20 cellular contexts compared by ENCODE assay signal in the genomic region with DNA sequence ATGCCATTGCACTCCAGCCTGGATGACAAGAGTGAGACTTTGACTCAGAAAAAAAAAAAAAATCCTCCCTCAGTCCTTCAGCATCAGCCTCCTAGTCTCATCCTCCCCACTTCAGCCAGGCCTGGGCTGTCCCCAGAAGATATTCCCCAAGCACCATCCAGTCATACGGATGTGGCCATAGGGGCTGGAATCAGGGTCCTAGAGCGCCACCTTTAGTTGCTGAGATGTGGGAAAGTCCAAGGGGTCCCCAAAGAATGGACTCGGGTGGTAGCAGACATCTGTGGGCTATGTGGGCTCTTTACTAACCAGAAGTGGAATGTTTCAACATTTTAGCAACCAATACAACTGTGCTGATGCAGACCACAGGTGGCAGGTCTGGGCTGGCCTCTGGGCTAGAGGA. TPM values are rescaled to one million over a fixed set of nuclear protein-coding genes. Genes with fewer than 3 reads are reported as not detected.
DNase-seq lines count a peak whose midpoint lies in the region; ATAC-seq, FAIRE-seq and TF ChIP-seq lines count a peak whose summit lies in the region.
"Had no signal": no experiment of that assay in that cellular context is flagged by ENCODE, and none has a peak within 500 bp of the region (broad histone marks: within the 10 kb centered on the region; RNA-seq: fewer than 3 reads in every experiment).

No MANE protein-coding gene starts in this region.

- H3K23ac ChIP-seq in H1 (ENCODE audit: insufficient read length), result no peak overlapping the region

- H3K27me3 ChIP-seq in BE2C (no peaks in the 10 kb centered on the region), H1 (replicated peaks in 1 of 4; ENCODE audit: control insufficient read depth in 3 of 4, extremely low read depth in 1 of 4, insufficient read depth in 3 of 4, low read length in 3 of 4) (no peaks in the 10 kb centered on the region)
- H3K27me3 ChIP-seq: brain microvascular endothelial cell, left lung, upper lobe of right lung had no signal

- H2BK15ac ChIP-seq in H1 (ENCODE audit: low read length), result no peak overlapping the region

- H2AK5ac ChIP-seq in H1 (ENCODE audit: low read depth, low read length), result no peak overlapping the region

- peak overlapping the region; percentile 32; the same call in 1 of the 2 replicates for H2BK20ac ChIP-seq in H1 (ENCODE audit: low read length)

- no peak overlapping the region for H3K9ac ChIP-seq in H1 (replicated peaks in 1 of 4; ENCODE audit: extremely low read depth in 1 of 4, low read depth in 3 of 4, low read length in 3 of 4)

- no peaks in the 10 kb centered on the region for H3K9me2 ChIP-seq in OCI-LY7 (ENCODE audit: insufficient read depth, low read length)

- no TSS peak for BruUV-seq in OCI-LY7 (replicated peaks; lab: Mats Ljungman, UMichigan)

- no peak overlapping the region for H2BK120ac ChIP-seq in H1 (replicated peaks; ENCODE audit: low read depth, low read length)

- H2BK12ac ChIP-seq in H1 (ENCODE audit: low read depth, low read length), result no peak overlapping the region

- no peaks in the 10 kb centered on the region for H3K23me2 ChIP-seq in H1 (ENCODE audit: low read depth, low read length)

- H2BK5ac ChIP-seq in H1 (ENCODE audit: low read depth, low read length), result no peak overlapping the region

- H3K4me1 ChIP-seq in BE2C (no peaks in the 10 kb centered on the region), OCI-LY7 (ENCODE audit: insufficient read depth, low read length, poor library complexity, severe bottlenecking) (peaks cover 36% of the 10 kb centered on the region), H1 (replicated peaks in 1 of 4; ENCODE audit: control insufficient read depth in 3 of 4, insufficient read depth in 4 of 4, low read length in 3 of 4) (peaks cover 0 to 17% (median 7%) of the 10 kb centered on the region in 4 experiments; a peak in 4 of 7 replicates)

- H4K8ac ChIP-seq in H1 (ENCODE audit: extremely low read depth, insufficient read depth, low read length), result no peak overlapping the region

- no peak overlapping the region for H4K91ac ChIP-seq in H1 (replicated peaks; ENCODE audit: insufficient read length, low read length)

- H3K9me3 ChIP-seq in BE2C, result no peaks in the 10 kb centered on the region
- no peaks in the 10 kb centered on the region for H3K9me3 ChIP-seq in OCI-LY7 (ENCODE audit: low read length)
- H3K9me3 ChIP-seq in H1 (ENCODE audit: insufficient read depth in 2 of 2, low read depth in 1 of 2, low read length in 1 of 2), result no peaks in the 10 kb centered on the region
- H3K9me3 ChIP-seq: left lung, mucosa of descending colon, upper lobe of right lung had no signal

- H3K4ac ChIP-seq in H1 (replicated peaks; ENCODE audit: insufficient read length, low read depth, low read length), result no peak overlapping the region

- no peak for DNase-seq in BE2C
- peak; percentile 5 for DNase-seq in GM20000 (ENCODE audit: low spot score)
- no peak for DNase-seq in OCI-LY7 (ENCODE audit: low spot score)
- no peak for DNase-seq in H1 (ENCODE audit: low read depth in 1 of 2, low spot score in 2 of 2)
- DNase-seq in Right ventricle myocardium inferior (ENCODE audit: missing footprints), result no peak
- DNase-seq: brain microvascular endothelial cell; EL; erythroblast; mucosa of descending colon; NCI-H1436 treated with DMSO at 0.1 percent for 48 hours; stimulated activated naive CD4-positive, alpha-beta T cell treated with Interleukin-2 at 50 U/mL for 16 hours had no signal

- TF ChIP-seq POLR2A in H1 (IDR thresholded peaks at IDR 0.05; ENCODE audit: control extremely low read depth in 1 of 2, low read depth in 2 of 2, low read length in 2 of 2), result no peak

- CTCF ChIA-PET in OCI-LY7 (lab: Charles Lee; ENCODE audit: unreplicated experiment) (no interaction called here), H1 (lab: Charles Lee; ENCODE audit: partially characterized antibody) (interaction anchor here (0.8 to 2.0 kb wide), 10 partner anchors 10 to 127 kb away, joined by 3 to 11 read pairs (median 4); no protein-coding TSS in a partner anchor)

- H4K5ac ChIP-seq in H1 (ENCODE audit: insufficient read length, low read depth, low read length), result no peak overlapping the region

- H3K4me2 ChIP-seq in OCI-LY7 (ENCODE audit: low read length) (no peak overlapping the region), H1 (ENCODE audit: insufficient read depth in 1 of 2, low read depth in 2 of 2, low read length in 2 of 2) (no peak overlapping the region)

- POLR2A ChIA-PET in OCI-LY7 (lab: Charles Lee), result no interaction called here
- POLR2A ChIA-PET in H1 (lab: Charles Lee; ENCODE audit: partially characterized antibody), result interaction anchor here (1.1 kb wide), 1 partner anchor 203 kb away, joined by 3 read pairs; no protein-coding TSS in a partner anchor

- H3K56ac ChIP-seq in H1 (replicated peaks; ENCODE audit: insufficient read length, low read depth, low read length), result no peak overlapping the region

- FAIRE-seq in H1 (lab: Jason Lieb, UNC), result no peak

- TF ChIP-seq EP300 in H1 (IDR thresholded peaks at IDR 0.05; ENCODE audit: borderline replicate concordance in 1 of 2, low read depth in 2 of 2, low read length in 2 of 2), result no peak

- H3K27ac ChIP-seq in OCI-LY7 (ENCODE audit: low read depth, low read length, poor library complexity, severe bottlenecking) (no peak overlapping the region), H1 (ENCODE audit: low read depth, low read length) (no peak overlapping the region)
- H3K27ac ChIP-seq: brain microvascular endothelial cell, upper lobe of right lung had no signal

- H2AFZ ChIP-seq in OCI-LY7 (ENCODE audit: low read length) (no peak overlapping the region), H1 (ENCODE audit: low read length) (no peak overlapping the region)

- H3K79me1 ChIP-seq in H1 (ENCODE audit: low read depth, low read length), result no peaks in the 10 kb centered on the region

- no peak for ATAC-seq in GM18909 (IDR thresholded peaks at IDR 0.05; ENCODE audit: poor library complexity, unreplicated experiment)
- ATAC-seq in GM18517 (IDR thresholded peaks at IDR 0.05; ENCODE audit: unreplicated experiment), result no peak
- no peak for ATAC-seq in Right ventricle myocardium inferior
- ATAC-seq in GM18519 (IDR thresholded peaks at IDR 0.05; ENCODE audit: low FRiP score, unreplicated experiment), result no peak
- ATAC-seq: right cardiac atrium, upper lobe of right lung had no signal

- TF ChIP-seq CTCF in BE2C (IDR thresholded peaks at IDR 0.05; ENCODE audit: low read depth, low read length), result peak; percentile 18; the same call in 1 of the 2 replicates
- no peak for TF ChIP-seq CTCF in GM20000 (IDR thresholded peaks at IDR 0.05; ENCODE audit: extremely low read depth, missing control alignments)
- peak; percentile 65 for TF ChIP-seq CTCF in OCI-LY7 (conservative IDR thresholded peaks at IDR 0.05; ENCODE audit: low read length)
- TF ChIP-seq CTCF in H1 (IDR thresholded peaks at IDR 0.05; ENCODE audit: control extremely low read depth in 1 of 3, insufficient read depth in 1 of 3, low read depth in 1 of 3, low read length in 3 of 3), result peak; percentile 53 to 58 (median 54)

- no peak overlapping the region for H3K4me3 ChIP-seq in BE2C (ENCODE audit: low read depth, low read length)
- no peak overlapping the region for H3K4me3 ChIP-seq in OCI-LY7 (ENCODE audit: low read depth, low read length, poor library complexity, severe bottlenecking)
- no peak overlapping the region for H3K4me3 ChIP-seq in H1 (ENCODE audit: extremely low read depth in 1 of 4, insufficient read depth in 2 of 4, low read depth in 3 of 4, low read length in 4 of 4)
- H3K4me3 ChIP-seq: left lung, mucosa of descending colon, upper lobe of right lung had no signal

- no peak overlapping the region for H3K18ac ChIP-seq in H1 (ENCODE audit: extremely low read depth, low read length)

- intact Hi-C loops in OCI-LY7 (cut with micrococcal nuclease; ENCODE audit: unreplicated experiment) (no loop called here), Right ventricle myocardium inferior (cut with DNase I) (no loop called here)

- H3K14ac ChIP-seq in H1 (ENCODE audit: insufficient read length), result no peak overlapping the region

- 61% methylated on average over 3 of the region's 3 CpGs; no CpG with 5 or more reads in 1 of the 2 experiments for WGBS in H1 (ENCODE audit: extremely low coverage in 1 of 2, insufficient coverage in 1 of 2, insufficient read length in 1 of 2, insufficient replicate concordance in 2 of 2, low coverage in 1 of 2, low lambda C conversion rate in 2 of 2, missing lambda C conversion rate in 1 of 2), 2 experiments

- TF ChIP-seq RAD21 in H1 (IDR thresholded peaks at IDR 0.05 in 1 of 2, conservative IDR thresholded peaks at IDR 0.05 in 1 of 2; ENCODE audit: low read depth in 2 of 2, low read length in 2 of 2), result peak; percentile 75 to 83

- no peaks in the 10 kb centered on the region for H4K20me1 ChIP-seq in OCI-LY7 (ENCODE audit: insufficient read depth, low read length)
- no peaks in the 10 kb centered on the region for H4K20me1 ChIP-seq in H1 (replicated peaks in 1 of 2; ENCODE audit: control insufficient read depth in 1 of 2, insufficient read depth in 2 of 2, low read length in 2 of 2)

- H3K36me3 ChIP-seq in BE2C (no peaks in the 10 kb centered on the region), OCI-LY7 (ENCODE audit: insufficient read depth, low read length) (no peaks in the 10 kb centered on the region), H1 (ENCODE audit: control insufficient read depth in 2 of 4, insufficient read depth in 4 of 4, low read length in 3 of 4) (no peaks in the 10 kb centered on the region)
- H3K36me3 ChIP-seq: brain microvascular endothelial cell, upper lobe of right lung had no signal

- H3K79me2 ChIP-seq in OCI-LY7 (ENCODE audit: insufficient read depth, low read depth, low read length) (no peaks in the 10 kb centered on the region), H1 (ENCODE audit: control insufficient read depth in 1 of 2, insufficient read depth in 2 of 2, low read length in 2 of 2) (no peaks in the 10 kb centered on the region)

RNA-seq across cellular contexts. Expression of gene TYROBP, which starts 3.1 kb away (rescaled TPM):
- 1.5 TPM for polyA plus RNA-seq in BE2C (2012; ENCODE audit: insufficient read depth, insufficient read length, low read depth)
- not detected in 2 replicates for total RNA-seq in OCI-LY7 (2014; rRNA removed; shearing (Covaris generic))
- not detected in 2 replicates for total RNA-seq in OCI-LY7 (2022)
- total RNA-seq in H1 (2021; fragmentation: NEBNext Ultra II Directional; extraction: Animal tissue kit (Norgen Biotek cat#: 25700)), result not detected in 2 replicates
- 0.18 and 0.19 TPM in 2 replicates for polyA plus RNA-seq in H1 (2011; rRNA removed)
- polyA plus RNA-seq in H1 (2011; cell fraction: cytosol; rRNA removed), result 0.31 TPM
- polyA plus RNA-seq in H1 (2011; cell fraction: nucleus; rRNA removed), result not detected
- polyA plus RNA-seq in H1 (2012, experiment 1 of 2), result not detected in 4 replicates
- not detected for polyA plus RNA-seq in H1 (2012, experiment 2 of 2)
- not detected for polyA plus RNA-seq in H1 (2013, experiment 1 of 2)
- 0.17 TPM for polyA plus RNA-seq in H1 (2013, experiment 2 of 2)
- polyA minus RNA-seq in H1 (2011; rRNA and poly(A)+ RNA removed), result not detected in 2 replicates
- polyA minus RNA-seq in H1 (2011; cell fraction: cytosol; rRNA and poly(A)+ RNA removed), result not detected
- not detected for polyA minus RNA-seq in H1 (2011; cell fraction: nucleus; rRNA and poly(A)+ RNA removed)
- 34.5 TPM for total RNA-seq in Right ventricle myocardium inferior
- total RNA-seq: activated naive CD8-positive, alpha-beta T cell treated with anti-CD3 and anti-CD28 coated beads for 36 hours; dermis microvascular lymphatic vessel endothelial cell; RPMI7951 had no signal

RNA-seq across cellular contexts. Expression of gene HCST, which starts 8.8 kb away (rescaled TPM):
- 3.4 TPM for polyA plus RNA-seq in BE2C (2012; ENCODE audit: insufficient read depth, insufficient read length, low read depth)
- total RNA-seq in OCI-LY7 (2014; rRNA removed; shearing (Covaris generic)), result 8.1 and 15.0 TPM in 2 replicates
- total RNA-seq in OCI-LY7 (2022) (25.2 and 36.0 TPM in 2 replicates), Right ventricle myocardium inferior (6.3 TPM)
- total RNA-seq in H1 (2021; fragmentation: NEBNext Ultra II Directional; extraction: Animal tissue kit (Norgen Biotek cat#: 25700)), result 1.1 TPM in 1 of 2 replicates, not detected in the other
- 2.8 and 3.0 TPM in 2 replicates for polyA plus RNA-seq in H1 (2011; rRNA removed)
- polyA plus RNA-seq in H1 (2011; cell fraction: cytosol; rRNA removed), result 1.5 TPM
- 1.0 TPM for polyA plus RNA-seq in H1 (2011; cell fraction: nucleus; rRNA removed)
- 0.90 to 1.8 TPM (median 1.3 TPM) in 4 replicates for polyA plus RNA-seq in H1 (2012, experiment 1 of 2)
- polyA plus RNA-seq in H1 (2012, experiment 2 of 2), result 4.3 TPM
- polyA plus RNA-seq in H1 (2013, experiment 1 of 2), result 3.4 TPM
- polyA plus RNA-seq in H1 (2013, experiment 2 of 2), result 4.7 TPM
- 0.73 TPM in 1 of 2 replicates, not detected in the other for polyA minus RNA-seq in H1 (2011; rRNA and poly(A)+ RNA removed)
- not detected for polyA minus RNA-seq in H1 (2011; cell fraction: cytosol; rRNA and poly(A)+ RNA removed)
- polyA minus RNA-seq in H1 (2011; cell fraction: nucleus; rRNA and poly(A)+ RNA removed), result not detected

RNA-seq across cellular contexts. Expression of gene NFKBID, which starts 10.8 kb away (rescaled TPM):
- 3.8 TPM for polyA plus RNA-seq in BE2C (2012; ENCODE audit: insufficient read depth, insufficient read length, low read depth)
- total RNA-seq in OCI-LY7 (2014; rRNA removed; shearing (Covaris generic)), result 48.6 and 57.4 TPM in 2 replicates
- total RNA-seq in OCI-LY7 (2022), result 40.5 and 42.6 TPM in 2 replicates
- 12.0 and 13.2 TPM in 2 replicates for total RNA-seq in H1 (2021; fragmentation: NEBNext Ultra II Directional; extraction: Animal tissue kit (Norgen Biotek cat#: 25700))
- polyA plus RNA-seq in H1 (2011; rRNA removed), result 10.0 and 22.1 TPM in 2 replicates
- polyA plus RNA-seq in H1 (2011; cell fraction: cytosol; rRNA removed), result 8.7 TPM
- 39.2 TPM for polyA plus RNA-seq in H1 (2011; cell fraction: nucleus; rRNA removed)
- 4.9 to 9.4 TPM (median 8.5 TPM) in 4 replicates for polyA plus RNA-seq in H1 (2012, experiment 1 of 2)
- polyA plus RNA-seq in H1 (2012, experiment 2 of 2), result 5.1 TPM
- 9.8 TPM for polyA plus RNA-seq in H1 (2013, experiment 1 of 2)
- polyA plus RNA-seq in H1 (2013, experiment 2 of 2), result 11.0 TPM
- polyA minus RNA-seq in H1 (2011; rRNA and poly(A)+ RNA removed), result 7.3 and 8.1 TPM in 2 replicates
- 5.7 TPM for polyA minus RNA-seq in H1 (2011; cell fraction: cytosol; rRNA and poly(A)+ RNA removed)
- polyA minus RNA-seq in H1 (2011; cell fraction: nucleus; rRNA and poly(A)+ RNA removed), result 27.4 TPM
- 2.1 TPM for total RNA-seq in Right ventricle myocardium inferior

RNA-seq across cellular contexts. Expression of gene LRFN3, which starts 25.0 kb away (rescaled TPM):
- 21.5 TPM for polyA plus RNA-seq in BE2C (2012; ENCODE audit: insufficient read depth, insufficient read length, low read depth)
- 2.8 and 3.1 TPM in 2 replicates for total RNA-seq in OCI-LY7 (2014; rRNA removed; shearing (Covaris generic))
- total RNA-seq in OCI-LY7 (2022), result 3.4 and 6.0 TPM in 2 replicates
- total RNA-seq in H1 (2021; fragmentation: NEBNext Ultra II Directional; extraction: Animal tissue kit (Norgen Biotek cat#: 25700)), result 15.2 and 16.8 TPM in 2 replicates
- polyA plus RNA-seq in H1 (2011; rRNA removed), result 4.6 and 8.0 TPM in 2 replicates
- polyA plus RNA-seq in H1 (2011; cell fraction: cytosol; rRNA removed), result 3.2 TPM
- polyA plus RNA-seq in H1 (2011; cell fraction: nucleus; rRNA removed), result 6.9 TPM
- 7.2 to 13.6 TPM (median 12.7 TPM) in 4 replicates for polyA plus RNA-seq in H1 (2012, experiment 1 of 2)
- 9.9 TPM for polyA plus RNA-seq in H1 (2012, experiment 2 of 2)
- 19.6 TPM for polyA plus RNA-seq in H1 (2013, experiment 1 of 2)
- 18.6 TPM for polyA plus RNA-seq in H1 (2013, experiment 2 of 2)
- 2.1 and 2.4 TPM in 2 replicates for polyA minus RNA-seq in H1 (2011; rRNA and poly(A)+ RNA removed)
- polyA minus RNA-seq in H1 (2011; cell fraction: cytosol; rRNA and poly(A)+ RNA removed), result 7.6 TPM
- polyA minus RNA-seq in H1 (2011; cell fraction: nucleus; rRNA and poly(A)+ RNA removed), result 6.9 TPM
- 8.4 TPM for total RNA-seq in Right ventricle myocardium inferior

RNA-seq across cellular contexts. Expression of gene APLP1, which starts 42.8 kb away (rescaled TPM):
- 319 TPM for polyA plus RNA-seq in BE2C (2012; ENCODE audit: insufficient read depth, insufficient read length, low read depth)
- total RNA-seq in OCI-LY7 (2014; rRNA removed; shearing (Covaris generic)), result 0.13 TPM in 1 of 2 replicates, not detected in the other
- total RNA-seq in OCI-LY7 (2022) (0.70 and 1.2 TPM in 2 replicates), Right ventricle myocardium inferior (20.5 TPM)
- 22.0 and 22.2 TPM in 2 replicates for total RNA-seq in H1 (2021; fragmentation: NEBNext Ultra II Directional; extraction: Animal tissue kit (Norgen Biotek cat#: 25700))
- polyA plus RNA-seq in H1 (2011; rRNA removed), result 19.9 and 32.4 TPM in 2 replicates
- polyA plus RNA-seq in H1 (2011; cell fraction: cytosol; rRNA removed), result 18.3 TPM
- 37.2 TPM for polyA plus RNA-seq in H1 (2011; cell fraction: nucleus; rRNA removed)
- 18.3 to 26.1 TPM (median 22.6 TPM) in 4 replicates for polyA plus RNA-seq in H1 (2012, experiment 1 of 2)
- polyA plus RNA-seq in H1 (2012, experiment 2 of 2), result 52.7 TPM
- polyA plus RNA-seq in H1 (2013, experiment 1 of 2), result 43.9 TPM
- polyA plus RNA-seq in H1 (2013, experiment 2 of 2), result 44.0 TPM
- 8.1 and 9.1 TPM in 2 replicates for polyA minus RNA-seq in H1 (2011; rRNA and poly(A)+ RNA removed)
- polyA minus RNA-seq in H1 (2011; cell fraction: cytosol; rRNA and poly(A)+ RNA removed), result 8.1 TPM
- polyA minus RNA-seq in H1 (2011; cell fraction: nucleus; rRNA and poly(A)+ RNA removed), result 9.3 TPM

Comparison
In these comparisons a context has a peak if more than half of its experiments do, and no peak if none do; other contexts are left out.
1. RNA of gene TYROBP, which starts 3.1 kb away (total RNA-seq): 34.5 TPM in Right ventricle myocardium inferior (single experiment); not detected in OCI-LY7 and not detected in H1; every median in the first group is over 10 times any median in the second.